In genomic region chr2:19901458-19902271, GRCh38 we compare ENCODE assay signal across 8 cellular contexts. TPM values are rescaled to one million over a fixed set of nuclear protein-coding genes. Genes with fewer than 3 reads are reported as not detected.
A peak's percentile ranks its signal among the peaks of the same experiment; 100 is the strongest.
DNase-seq lines count a peak whose midpoint lies in the region; ATAC-seq and TF ChIP-seq lines count a peak whose summit lies in the region.

Gene TTC32, minus strand, starts transcription at chr2:19901983. Its CDS starts 129 bp downstream, at chr2:19901854.

- H3K36me3 Mint-ChIP-seq in activated CD4-positive, alpha-beta T cell treated with anti-CD3 and anti-CD28 coated beads for 36 hours (ENCODE audit: low read depth): peaks cover 13% of the 10 kb centered on the region

- peak; percentile 73 for DNase-seq in BJ (ENCODE audit: low read depth)
- DNase-seq in GM19240 (ENCODE audit: insufficient read length, low spot score): peak; percentile 48
- peak; percentile 91 to 94 for DNase-seq in NCI-H524 (lab: John Stamatoyannopoulos, UW)
- peak; percentile 95 for DNase-seq in activated CD4-positive, alpha-beta T cell treated with anti-CD3 and anti-CD28 coated beads for 36 hours
- DNase-seq in choroid plexus epithelial cell (ENCODE audit: low read depth): peak; percentile 97
- DNase-seq in kidney tubule cell (ENCODE audit: low spot score): peak; percentile 94
- DNase-seq in stimulated activated CD4-positive, alpha-beta T cell treated with anti-CD3 and anti-CD28 coated beads, Interleukin-1b, Interleukin-23, amount 100 ng/mL, for 1 hour (ENCODE audit: low read depth in 2 of 2): peak; percentile 84 to 85

- TF ChIP-seq CTCF in BJ (IDR thresholded peaks at IDR 0.05; ENCODE audit: insufficient read depth, low read depth, low read length) (no peak), choroid plexus epithelial cell (conservative IDR thresholded peaks at IDR 0.05; ENCODE audit: low read depth, low read length) (peak; percentile 30)

- ATAC-seq in HG03457 (IDR thresholded peaks at IDR 0.05; ENCODE audit: unreplicated experiment): peak; percentile 86
- peak; percentile 88 for ATAC-seq in activated CD4-positive, alpha-beta T cell treated with anti-CD3 and anti-CD28 coated beads for 36 hours

- peak within 1 kb of the TSS; percentile 84 for H3K4me3 Mint-ChIP-seq in activated CD4-positive, alpha-beta T cell treated with anti-CD3 and anti-CD28 coated beads for 36 hours

- no peaks in the 10 kb centered on the region for H3K36me3 ChIP-seq in BJ (ENCODE audit: control insufficient read depth, insufficient read depth, low read length)

- CTCF ChIA-PET in BJ (lab: Yijun Ruan, JAX): no interaction called here
- CTCF ChIA-PET in activated CD4-positive, alpha-beta T cell treated with anti-CD3 and anti-CD28 coated beads for 36 hours (lab: Charles Lee): no interaction called here

- no peaks in the 10 kb centered on the region for H3K27me3 ChIP-seq in BJ (ENCODE audit: control insufficient read depth, insufficient read depth, low read length)

- peaks cover 12% of the 10 kb centered on the region for H3K27me3 Mint-ChIP-seq in activated CD4-positive, alpha-beta T cell treated with anti-CD3 and anti-CD28 coated beads for 36 hours

- H3K4me1 Mint-ChIP-seq in activated CD4-positive, alpha-beta T cell treated with anti-CD3 and anti-CD28 coated beads for 36 hours: peaks cover 46% of the 10 kb centered on the region

- H3K27ac Mint-ChIP-seq in activated CD4-positive, alpha-beta T cell treated with anti-CD3 and anti-CD28 coated beads for 36 hours: peak within 1 kb of the TSS; percentile 93

- intact Hi-C loops in activated CD4-positive, alpha-beta T cell treated with anti-CD3 and anti-CD28 coated beads for 36 hours (cut with DNase I, micrococcal nuclease): loop anchor here (1.0 to 5.0 kb wide), 13 partner anchors 33 to 1341 kb away; partner anchors contain the start of genes LDAH (in 2 of the 2), PUM2 (in 2 of the 2), RDH14 (in 2 of the 2) and HS1BP3 (in 1 of the 2)

- H3K9me3 Mint-ChIP-seq in activated CD4-positive, alpha-beta T cell treated with anti-CD3 and anti-CD28 coated beads for 36 hours (ENCODE audit: low read depth): peaks cover 4% of the 10 kb centered on the region

- POLR2A ChIA-PET in BJ (lab: Charles Lee): interaction anchor here (0.6 kb wide), 1 partner anchor 473 kb away, joined by 7 read pairs; no protein-coding TSS in a partner anchor
- POLR2A ChIA-PET in activated CD4-positive, alpha-beta T cell treated with anti-CD3 and anti-CD28 coated beads for 36 hours (lab: Charles Lee): interaction anchor here (0.8 kb wide), 1 partner anchor 150 kb away, joined by 3 read pairs; the partner anchor contains the start of gene LAPTM4A

- H3K4me3 ChIP-seq in BJ (ENCODE audit: low read depth, low read length): peak within 1 kb of the TSS; percentile 65
- H3K4me3 ChIP-seq in choroid plexus epithelial cell (ENCODE audit: low read depth, low read length): peak within 1 kb of the TSS; percentile 82

RNA-seq across cellular contexts. Expression of gene TTC32, which starts in this region (rescaled TPM):
- 3.6 and 3.9 TPM in 2 replicates for polyA plus RNA-seq in BJ (2011; rRNA removed)
- polyA minus RNA-seq in BJ (2011; rRNA and poly(A)+ RNA removed): 2.4 and 3.8 TPM in 2 replicates
- total RNA-seq in activated CD4-positive, alpha-beta T cell treated with anti-CD3 and anti-CD28 coated beads for 36 hours: 10 to 100 TPM in 1 of 2 experiments, 1 to 10 TPM in 1; 8.8 to 15.7 TPM

Comparison
In these comparisons a context has a peak if more than half of its experiments do, and no peak if none do; other contexts are left out.
1. Peak in every context shown above with its lines: DNase-seq, ATAC-seq and H3K4me3 ChIP-seq.